ENCODE assay signal across 15 cellular contexts in genomic region chr7:101185258-101185839, GRCh38. TPM values are rescaled to one million over a fixed set of nuclear protein-coding genes. Genes with fewer than 3 reads are reported as not detected.
DNase-seq lines count a peak whose midpoint lies in the region; ATAC-seq and TF ChIP-seq lines count a peak whose summit lies in the region.
"Had no signal": no experiment of that assay in that cellular context is flagged by ENCODE, and none has a peak within 500 bp of the region (broad histone marks: within the 10 kb centered on the region; RNA-seq: fewer than 3 reads in every experiment).

No MANE protein-coding gene starts in this region.

- H4K20me1 ChIP-seq in mammary epithelial cell (ENCODE audit: insufficient read depth, low read length): no peaks in the 10 kb centered on the region

- DNase-seq in mammary epithelial cell: peak; percentile 43
- no peak for DNase-seq in breast epithelium (ENCODE audit: low spot score in 2 of 2)
- peak; percentile 59 to 72 for DNase-seq in foreskin fibroblast
- DNase-seq in left ventricle myocardium inferior: no peak
- DNase-seq in GM10266 (ENCODE audit: extremely low spot score): no peak
- DNase-seq: activated CD4-positive, CD25-positive, alpha-beta regulatory T cell treated with anti-CD3 and anti-CD28 coated beads, Interleukin-2, amount 50 U/mL, for 72 hours; activated T-cell treated with anti-CD3 and anti-CD28 coated beads, Interleukin-2, amount 50 U/mL, for 4 hours; DMS 273 treated with DMSO at 0.1 percent for 48 hours; HCEC 1CT; left lung; NCI-H1694 treated with DMSO at 0.1 percent for 48 hours had no signal

- no peaks in the 10 kb centered on the region for H3K36me3 ChIP-seq in mammary epithelial cell (ENCODE audit: insufficient read depth, low read length)
- H3K36me3 ChIP-seq in breast epithelium: no peaks in the 10 kb centered on the region
- H3K36me3 ChIP-seq in left ventricle myocardium inferior: no peaks in the 10 kb centered on the region
- H3K36me3 ChIP-seq: left lung, thoracic aorta had no signal

- no peaks in the 10 kb centered on the region for H3K79me2 ChIP-seq in mammary epithelial cell (ENCODE audit: insufficient read depth, low read length)

- peaks cover 5% of the 10 kb centered on the region for H3K27me3 ChIP-seq in mammary epithelial cell (ENCODE audit: insufficient read depth, low read length)
- H3K27me3 ChIP-seq in breast epithelium: peaks cover under 1 to 15% of the 10 kb centered on the region in 2 donors
- H3K27me3 ChIP-seq in left ventricle myocardium inferior (ENCODE audit: low read depth): peaks cover 84% of the 10 kb centered on the region

- in situ Hi-C loops in mammary epithelial cell (cut with MboI; ENCODE audit: low sequenced_read_pairs in 2 of 2): no loop called here

- H3K27ac ChIP-seq in mammary epithelial cell (ENCODE audit: insufficient read depth, low read depth, low read length): no peak overlapping the region
- no peak overlapping the region for H3K27ac ChIP-seq in breast epithelium
- no peak overlapping the region for H3K27ac ChIP-seq in left ventricle myocardium inferior (replicated peaks)
- H3K27ac ChIP-seq: left lung, thoracic aorta had no signal

- CTCF ChIA-PET in mammary epithelial cell (lab: Charles Lee; ENCODE audit: low non-redundant PET): no interaction called here

- H3K4me2 ChIP-seq in mammary epithelial cell (ENCODE audit: insufficient read depth, low read depth, low read length): no peak overlapping the region

- BruUV-seq in mammary epithelial cell (replicated peaks; lab: Mats Ljungman, UMichigan): no TSS peak

- ATAC-seq in HG02981 (IDR thresholded peaks at IDR 0.05; ENCODE audit: unreplicated experiment): no peak
- ATAC-seq: activated T-cell treated with anti-CD3 and anti-CD28 coated beads, Interleukin-2, amount 50 U/mL, for 4 hours; left lung had no signal

- TF ChIP-seq CTCF in mammary epithelial cell (conservative IDR thresholded peaks at IDR 0.05 in 1 of 2, IDR thresholded peaks at IDR 0.05 in 1 of 2; ENCODE audit: extremely low read depth in 1 of 2, insufficient read depth in 1 of 2, low read depth in 1 of 2, low read length in 2 of 2): no peak
- TF ChIP-seq CTCF in breast epithelium (IDR thresholded peaks at IDR 0.05): no peak
- TF ChIP-seq CTCF in foreskin fibroblast (IDR thresholded peaks at IDR 0.05; ENCODE audit: low read depth, low read length): no peak
- TF ChIP-seq CTCF in left ventricle myocardium inferior (IDR thresholded peaks at IDR 0.05; ENCODE audit: borderline replicate concordance): no peak
- TF ChIP-seq CTCF in GM10266 (IDR thresholded peaks at IDR 0.05; ENCODE audit: control insufficient read depth, insufficient read depth, low read depth, missing control alignments): no peak

- H3K4me1 ChIP-seq in mammary epithelial cell (ENCODE audit: insufficient read depth, low read length): no peaks in the 10 kb centered on the region
- H3K4me1 ChIP-seq in breast epithelium: no peaks in the 10 kb centered on the region
- peaks cover under 1% of the 10 kb centered on the region for H3K4me1 ChIP-seq in left ventricle myocardium inferior
- H3K4me1 ChIP-seq: left lung had no signal

- TF ChIP-seq POLR2A in breast epithelium (IDR thresholded peaks at IDR 0.05): no peak

- WGBS in mammary epithelial cell (ENCODE audit: low coverage, missing lambda C conversion rate): 42% methylated on average over 5 of the region's 5 CpGs

- intact Hi-C loops in mammary epithelial cell (cut with micrococcal nuclease): no loop called here
- intact Hi-C loops in breast epithelium (cut with DNase I; ENCODE audit: low total_unique reads): no loop called here
- intact Hi-C loops in left ventricle myocardium inferior (cut with micrococcal nuclease): no loop called here

- H3K9ac ChIP-seq in mammary epithelial cell (ENCODE audit: insufficient read depth, low read length): no peak overlapping the region

- H3K9me3 ChIP-seq in mammary epithelial cell (replicated peaks; ENCODE audit: insufficient read depth, low read length) (no peaks in the 10 kb centered on the region), breast epithelium (no peaks in the 10 kb centered on the region), left ventricle myocardium inferior (replicated peaks) (no peaks in the 10 kb centered on the region)
- H3K9me3 ChIP-seq: left lung, thoracic aorta had no signal

- H3K4me3 ChIP-seq in mammary epithelial cell (replicated peaks in 1 of 3; ENCODE audit: insufficient read depth in 1 of 3, low read depth in 2 of 3, low read length in 3 of 3) (no peak overlapping the region), breast epithelium (no peak overlapping the region), foreskin fibroblast (ENCODE audit: low read depth in 1 of 2, low read length in 2 of 2) (no peak overlapping the region), left ventricle myocardium inferior (no peak overlapping the region)
- H3K4me3 ChIP-seq: left lung, thoracic aorta had no signal

- no peak overlapping the region for H2AFZ ChIP-seq in mammary epithelial cell (ENCODE audit: low read depth, low read length)

- dilution Hi-C loops in mammary epithelial cell (cut with HindIII; ENCODE audit: low sequenced_read_pairs): no loop called here

RNA-seq across cellular contexts. Expression of gene NAT16, which starts 5.3 kb away (rescaled TPM):
- total RNA-seq in mammary epithelial cell (not detected), breast epithelium (not detected), left ventricle myocardium inferior (not detected)
- not detected for polyA plus RNA-seq in mammary epithelial cell
- polyA minus RNA-seq in mammary epithelial cell: not detected
- total RNA-seq: activated T-cell treated with anti-CD3 and anti-CD28 coated beads, Interleukin-2, amount 50 U/mL, for 4 hours; left lung; skeletal muscle tissue; thoracic aorta had no signal

RNA-seq across cellular contexts. Expression of gene MOGAT3, which starts 15.5 kb away (rescaled TPM):
- total RNA-seq in mammary epithelial cell (not detected), breast epithelium (1 to 10 TPM in 1 of 3 donors, not detected in 2; 2.6 TPM), left ventricle myocardium inferior (not detected)
- polyA plus RNA-seq in mammary epithelial cell: not detected
- not detected for polyA minus RNA-seq in mammary epithelial cell
- total RNA-seq: activated T-cell treated with anti-CD3 and anti-CD28 coated beads, Interleukin-2, amount 50 U/mL, for 4 hours; left lung; neural crest cell; skeletal muscle tissue; thoracic aorta had no signal

RNA-seq across cellular contexts. Expression of gene VGF, which starts 20.0 kb away (rescaled TPM):
- total RNA-seq in mammary epithelial cell (under 1 TPM in 1 of 2 donors, not detected in 1; 0.54 TPM), breast epithelium (under 1 TPM in 1 of 3 donors, not detected in 2; 0.16 TPM), left ventricle myocardium inferior (not detected)
- 0.08 TPM for polyA plus RNA-seq in mammary epithelial cell
- polyA minus RNA-seq in mammary epithelial cell: not detected
- total RNA-seq: activated T-cell treated with anti-CD3 and anti-CD28 coated beads, Interleukin-2, amount 50 U/mL, for 4 hours; left lung; skeletal muscle tissue; thoracic aorta had no signal

RNA-seq across cellular contexts. Expression of gene AP1S1, which starts 31.1 kb away (rescaled TPM):
- total RNA-seq in mammary epithelial cell (100 to 1,000 TPM; 102 to 107 TPM), breast epithelium (10 to 100 TPM; 29.6 to 55.7 (median 44.6) TPM), left ventricle myocardium inferior (10.7 TPM)
- 232 TPM for polyA plus RNA-seq in mammary epithelial cell
- polyA minus RNA-seq in mammary epithelial cell: 172 TPM

RNA-seq across cellular contexts. Expression of gene PLOD3, which starts 32.0 kb away (rescaled TPM):
- 100 to 1,000 TPM in 1 of 2 donors, 10 to 100 TPM in 1; 84.9 to 133 TPM for total RNA-seq in mammary epithelial cell
- 112 TPM for polyA plus RNA-seq in mammary epithelial cell
- 152 TPM for polyA minus RNA-seq in mammary epithelial cell
- 10 to 100 TPM; 23.9 to 46.2 (median 43.2) TPM for total RNA-seq in breast epithelium
- 38.7 TPM for total RNA-seq in left ventricle myocardium inferior

Comparison
In these comparisons a context has a peak if more than half of its experiments do, and no peak if none do; other contexts are left out.
1. DNase-seq: peak in mammary epithelial cell (single experiment) and foreskin fibroblast (2 of 2); none in breast epithelium (0 of 2), left ventricle myocardium inferior (single experiment) and GM10266 (single experiment).